In genomic region chr18:32032609-32033008, GRCh38 we compare ENCODE assay signal across 21 cellular contexts. TPM values are rescaled to one million over a fixed set of nuclear protein-coding genes. Genes with fewer than 3 reads are reported as not detected.
A peak's percentile ranks its signal among the peaks of the same experiment; 100 is the strongest.
DNase-seq lines count a peak whose midpoint lies in the region; ATAC-seq lines count a peak whose summit lies in the region.
"Had no signal": no experiment of that assay in that cellular context is flagged by ENCODE, and none has a peak within 500 bp of the region (broad histone marks: within the 10 kb centered on the region; RNA-seq: fewer than 3 reads in every experiment).

No MANE protein-coding gene starts in this region.

- H3K36me3 Mint-ChIP-seq in T-helper 2 cell treated with Interferon-gamma antibody and Interleukin-4, amounts not matched to agents 5 μg/mL and 100 μg/mL, for 36 hours (ENCODE audit: low read depth): peaks cover 78% of the 10 kb centered on the region
- H3K36me3 Mint-ChIP-seq in activated naive CD8-positive, alpha-beta T cell: peaks cover 12% of the 10 kb centered on the region
- peaks cover 20% of the 10 kb centered on the region for H3K36me3 Mint-ChIP-seq in activated naive CD8-positive, alpha-beta T cell treated with anti-CD3 and anti-CD28 coated beads for 36 hours
- H3K36me3 Mint-ChIP-seq in activated naive CD8-positive, alpha-beta T cell treated with anti-CD3 and anti-CD28 coated beads, Interleukin-2, amount 50 U/mL, for 24 hours (ENCODE audit: low read depth): peaks cover 18% of the 10 kb centered on the region
- H3K36me3 Mint-ChIP-seq in stimulated activated effector memory CD8-positive, alpha-beta T cell treated with anti-CD3 and anti-CD28 coated beads, Interleukin-12 subunit alpha, Interleukin-12 subunit beta, amount 100 ng/mL, for 72 hours: peaks cover 34% of the 10 kb centered on the region

- peak overlapping the region; percentile 24 for H3K27ac Mint-ChIP-seq in T-helper 2 cell treated with Interferon-gamma antibody and Interleukin-4, amounts not matched to agents 5 μg/mL and 100 μg/mL, for 36 hours
- H3K27ac Mint-ChIP-seq in activated naive CD8-positive, alpha-beta T cell: peak overlapping the region; percentile 68
- H3K27ac Mint-ChIP-seq in activated naive CD8-positive, alpha-beta T cell treated with anti-CD3 and anti-CD28 coated beads for 36 hours: no peak overlapping the region
- peak overlapping the region; percentile 46 for H3K27ac Mint-ChIP-seq in activated naive CD8-positive, alpha-beta T cell treated with anti-CD3 and anti-CD28 coated beads, Interleukin-2, amount 50 U/mL, for 24 hours
- peak overlapping the region; percentile 58 for H3K27ac Mint-ChIP-seq in stimulated activated effector memory CD8-positive, alpha-beta T cell treated with anti-CD3 and anti-CD28 coated beads, Interleukin-12 subunit alpha, Interleukin-12 subunit beta, amount 100 ng/mL, for 72 hours

- no peak for ATAC-seq in activated naive CD8-positive, alpha-beta T cell treated with anti-CD3 and anti-CD28 coated beads, Interleukin-2, amount 50 U/mL, for 24 hours
- no peak for ATAC-seq in stimulated activated effector memory CD8-positive, alpha-beta T cell treated with anti-CD3 and anti-CD28 coated beads, Interleukin-12 subunit alpha, Interleukin-12 subunit beta, amount 100 ng/mL, for 72 hours

- H3K4me3 Mint-ChIP-seq in T-helper 2 cell treated with Interferon-gamma antibody and Interleukin-4, amounts not matched to agents 5 μg/mL and 100 μg/mL, for 36 hours: peak overlapping the region; percentile 11
- no peak overlapping the region for H3K4me3 Mint-ChIP-seq in activated naive CD8-positive, alpha-beta T cell
- H3K4me3 Mint-ChIP-seq in activated naive CD8-positive, alpha-beta T cell treated with anti-CD3 and anti-CD28 coated beads for 36 hours: no peak overlapping the region
- H3K4me3 Mint-ChIP-seq in activated naive CD8-positive, alpha-beta T cell treated with anti-CD3 and anti-CD28 coated beads, Interleukin-2, amount 50 U/mL, for 24 hours: no peak overlapping the region
- no peak overlapping the region for H3K4me3 Mint-ChIP-seq in stimulated activated effector memory CD8-positive, alpha-beta T cell treated with anti-CD3 and anti-CD28 coated beads, Interleukin-12 subunit alpha, Interleukin-12 subunit beta, amount 100 ng/mL, for 72 hours
- H3K4me3 Mint-ChIP-seq: IgD-negative memory B cell had no signal

- H3K27me3 Mint-ChIP-seq in T-helper 2 cell treated with Interferon-gamma antibody and Interleukin-4, amounts not matched to agents 5 μg/mL and 100 μg/mL, for 36 hours (ENCODE audit: low read depth): no peaks in the 10 kb centered on the region
- no peaks in the 10 kb centered on the region for H3K27me3 Mint-ChIP-seq in activated naive CD8-positive, alpha-beta T cell
- H3K27me3 Mint-ChIP-seq in activated naive CD8-positive, alpha-beta T cell treated with anti-CD3 and anti-CD28 coated beads for 36 hours: no peaks in the 10 kb centered on the region
- no peaks in the 10 kb centered on the region for H3K27me3 Mint-ChIP-seq in activated naive CD8-positive, alpha-beta T cell treated with anti-CD3 and anti-CD28 coated beads, Interleukin-2, amount 50 U/mL, for 24 hours
- H3K27me3 Mint-ChIP-seq: IgD-negative memory B cell had no signal

- no peak for DNase-seq in T-helper 2 cell treated with Interferon-gamma antibody and Interleukin-4, amounts not matched to agents 5 μg/mL and 100 μg/mL, for 36 hours (ENCODE audit: low spot score)
- DNase-seq in T-helper 2 cell (no peak), NOMO-1 (lab: John Stamatoyannopoulos, UW; ENCODE audit: unreplicated experiment in 2 of 2) (no peak)
- DNase-seq in activated naive CD8-positive, alpha-beta T cell treated with anti-CD3 and anti-CD28 coated beads for 36 hours: no peak
- no peak for DNase-seq in activated naive CD8-positive, alpha-beta T cell treated with anti-CD3 and anti-CD28 coated beads, Interleukin-2, amount 50 U/mL, for 24 hours
- DNase-seq in stimulated activated effector memory CD8-positive, alpha-beta T cell treated with anti-CD3 and anti-CD28 coated beads, Interleukin-12 subunit alpha, Interleukin-12 subunit beta, amount 100 ng/mL, for 72 hours (ENCODE audit: low spot score in 2 of 2): no peak
- DNase-seq in stimulated activated CD4-positive, alpha-beta T cell treated with anti-CD3 and anti-CD28 coated beads, Interleukin-4, amount 100 ng/mL, for 24 hours: no peak
- DNase-seq: 8988T, AML-193, COR-L47, DMS 273 treated with DMSO at 0.1 percent for 48 hours, DMS79 treated with DMSO at 0.1 percent for 48 hours, NCI-H1105, NCI-H146, NCI-H2029 treated with DMSO at 0.1 percent for 48 hours, NCI-H226, NCI-H510A treated with DMSO at 0.1 percent for 48 hours, NCI-H748 treated with DMSO at 0.1 percent for 48 hours, OCI-M1 had no signal

- H3K9me3 Mint-ChIP-seq in T-helper 2 cell treated with Interferon-gamma antibody and Interleukin-4, amounts not matched to agents 5 μg/mL and 100 μg/mL, for 36 hours: peaks cover 4% of the 10 kb centered on the region
- H3K9me3 Mint-ChIP-seq in activated naive CD8-positive, alpha-beta T cell (ENCODE audit: low read depth): no peaks in the 10 kb centered on the region
- no peaks in the 10 kb centered on the region for H3K9me3 Mint-ChIP-seq in activated naive CD8-positive, alpha-beta T cell treated with anti-CD3 and anti-CD28 coated beads for 36 hours
- H3K9me3 Mint-ChIP-seq in activated naive CD8-positive, alpha-beta T cell treated with anti-CD3 and anti-CD28 coated beads, Interleukin-2, amount 50 U/mL, for 24 hours: no peaks in the 10 kb centered on the region
- H3K9me3 Mint-ChIP-seq in stimulated activated effector memory CD8-positive, alpha-beta T cell treated with anti-CD3 and anti-CD28 coated beads, Interleukin-12 subunit alpha, Interleukin-12 subunit beta, amount 100 ng/mL, for 72 hours: no peaks in the 10 kb centered on the region

- H3K4me1 Mint-ChIP-seq in T-helper 2 cell treated with Interferon-gamma antibody and Interleukin-4, amounts not matched to agents 5 μg/mL and 100 μg/mL, for 36 hours (ENCODE audit: low read depth): peaks cover 71% of the 10 kb centered on the region
- peaks cover 77% of the 10 kb centered on the region for H3K4me1 Mint-ChIP-seq in activated naive CD8-positive, alpha-beta T cell (ENCODE audit: low read depth)
- H3K4me1 Mint-ChIP-seq in activated naive CD8-positive, alpha-beta T cell treated with anti-CD3 and anti-CD28 coated beads for 36 hours: peaks cover 52% of the 10 kb centered on the region
- peaks cover 84% of the 10 kb centered on the region for H3K4me1 Mint-ChIP-seq in activated naive CD8-positive, alpha-beta T cell treated with anti-CD3 and anti-CD28 coated beads, Interleukin-2, amount 50 U/mL, for 24 hours
- peaks cover 74% of the 10 kb centered on the region for H3K4me1 Mint-ChIP-seq in stimulated activated effector memory CD8-positive, alpha-beta T cell treated with anti-CD3 and anti-CD28 coated beads, Interleukin-12 subunit alpha, Interleukin-12 subunit beta, amount 100 ng/mL, for 72 hours

RNA-seq across cellular contexts. Expression of gene RNF125, which starts 14.0 kb away (rescaled TPM):
- 10 to 100 TPM; 11.6 to 11.8 TPM for total RNA-seq in activated naive CD8-positive, alpha-beta T cell treated with anti-CD3 and anti-CD28 coated beads for 36 hours

RNA-seq across cellular contexts. Expression of gene RNF138, which starts 59.1 kb away (rescaled TPM):
- total RNA-seq in activated naive CD8-positive, alpha-beta T cell treated with anti-CD3 and anti-CD28 coated beads for 36 hours: 100 to 1,000 TPM in 1 of 2 experiments, 10 to 100 TPM in 1; 95.9 to 107 TPM
